8 cellular contexts compared by ENCODE assay signal in genomic region chr1:114428083-114428754, GRCh38.
DNase-seq lines count a peak whose midpoint lies in the region; ATAC-seq and TF ChIP-seq lines count a peak whose summit lies in the region.

No MANE protein-coding gene starts in this region.

- no peak for TF ChIP-seq POLR2A in HCT116 (IDR thresholded peaks at IDR 0.05; ENCODE audit: borderline replicate concordance, extremely low read depth, insufficient read depth, insufficient read length)

- no peaks in the 10 kb centered on the region for H4K20me1 ChIP-seq in HCT116 (ENCODE audit: insufficient read depth)

- peak; percentile 37; the same call in 1 of the 2 replicates for TF ChIP-seq RAD21 in HCT116 (IDR thresholded peaks at IDR 0.05; ENCODE audit: low read depth)

- BruUV-seq in HCT116 (replicated peaks; lab: Mats Ljungman, UMichigan): no TSS peak

- no peak overlapping the region for H2AFZ ChIP-seq in HCT116 (ENCODE audit: low read depth, low read length, poor library complexity, severe bottlenecking)

- no peaks in the 10 kb centered on the region for H3K9me3 ChIP-seq in HCT116 (ENCODE audit: control insufficient read depth in 1 of 2, insufficient read depth in 1 of 2, low read depth in 1 of 2, low read length in 2 of 2)

- no peaks in the 10 kb centered on the region for H3K9me2 ChIP-seq in HCT116 (ENCODE audit: insufficient read depth)

- H3K4me3 Mint-ChIP-seq in activated CD8-positive, alpha-beta T cell treated with anti-CD3 and anti-CD28 coated beads, Interleukin-2, amount 10 ng/mL, durations not matched to agents 7 days and 5 days: no peak overlapping the region

- RAD21 ChIA-PET in HCT116 (lab: Charles Lee; ENCODE audit: low non-redundant PET in 1 of 2, low total read pairs in 2 of 2, uncharacterized antibody in 2 of 2, unreplicated experiment in 2 of 2): interaction anchor here in 1 of 2 experiments (0.8 kb wide), 1 partner anchor 82 kb away, joined by 3 read pairs; no protein-coding TSS in a partner anchor

- peaks cover 11% of the 10 kb centered on the region; the same call in 1 of the 2 replicates for H3K79me2 ChIP-seq in HCT116 (ENCODE audit: insufficient read depth, low read length)

- no peaks in the 10 kb centered on the region for H3K9me3 Mint-ChIP-seq in activated CD8-positive, alpha-beta T cell treated with anti-CD3 and anti-CD28 coated beads, Interleukin-2, amount 10 ng/mL, durations not matched to agents 7 days and 5 days (ENCODE audit: insufficient read depth)

- H3K27me3 Mint-ChIP-seq in activated CD8-positive, alpha-beta T cell treated with anti-CD3 and anti-CD28 coated beads, Interleukin-2, amount 10 ng/mL, durations not matched to agents 7 days and 5 days (ENCODE audit: low read depth): no peaks in the 10 kb centered on the region

- H3K27me3 ChIP-seq in HCT116 (ENCODE audit: insufficient read depth, low read length): no peaks in the 10 kb centered on the region

- no peak overlapping the region for H3K4me2 ChIP-seq in HCT116 (ENCODE audit: low read length)

- CTCF ChIA-PET in HCT116 (lab: Charles Lee): interaction anchor here (0.6 to 1.3 kb wide), 9 partner anchors 12 to 451 kb away, joined by 3 to 4 read pairs (median 3); no protein-coding TSS in a partner anchor
- CTCF ChIA-PET in activated CD8-positive, alpha-beta T cell treated with anti-CD3 and anti-CD28 coated beads, Interleukin-2, amount 10 ng/mL, durations not matched to agents 7 days and 5 days (lab: Charles Lee): interaction anchor here (0.6 to 6.1 kb wide), 22 partner anchors 9 to 719 kb away, joined by 3 to 51 read pairs (median 4); partner anchors contain the start of gene TRIM33

- POLR2A ChIA-PET in HCT116 (lab: Charles Lee): no interaction called here
- POLR2A ChIA-PET in activated CD8-positive, alpha-beta T cell treated with anti-CD3 and anti-CD28 coated beads, Interleukin-2, amount 10 ng/mL, durations not matched to agents 7 days and 5 days (lab: Charles Lee): interaction anchor here (0.5 to 0.7 kb wide), 3 partner anchors 98 to 1042 kb away, joined by 3 to 5 read pairs (median 3); no protein-coding TSS in a partner anchor

- H3K9ac ChIP-seq in HCT116 (ENCODE audit: low read length): no peak overlapping the region

- intact Hi-C loops in HCT116 (cut with micrococcal nuclease): loop anchor here (10.0 kb wide), 1 partner anchor 453 kb away; the partner anchor contains the start of gene OLFML3
- intact Hi-C loops in left cardiac atrium (cut with DNase I): loop anchor here in 1 of 2 donors (5.0 kb wide), 1 partner anchor 81 kb away; no protein-coding TSS in a partner anchor

- ATAC-seq in HCT116: no peak
- ATAC-seq in activated CD8-positive, alpha-beta T cell treated with anti-CD3 and anti-CD28 coated beads, Interleukin-2, amount 10 ng/mL, durations not matched to agents 7 days and 5 days: no peak
- no peak for ATAC-seq in GM19328 (IDR thresholded peaks at IDR 0.05; ENCODE audit: unreplicated experiment)
- no peak for ATAC-seq in HG03045 (IDR thresholded peaks at IDR 0.05; ENCODE audit: unreplicated experiment)
- ATAC-seq in left cardiac atrium: no peak

- H3K36me3 ChIP-seq in HCT116 (ENCODE audit: control insufficient read depth in 1 of 2, insufficient read depth in 2 of 2, low read length in 2 of 2): peaks cover 14 to 16% of the 10 kb centered on the region in 2 experiments

- H3K4me3 ChIP-seq in HCT116 (replicated peaks in 1 of 2; ENCODE audit: low read depth in 1 of 2, low read length in 2 of 2): no peak overlapping the region

- TF ChIP-seq CTCF in HCT116 (IDR thresholded peaks at IDR 0.05 in 2 of 3, conservative IDR thresholded peaks at IDR 0.05 in 1 of 3; ENCODE audit: borderline replicate concordance in 1 of 3, insufficient read depth in 1 of 3, low read depth in 2 of 3, low read length in 2 of 3): peak; percentile 29 to 49 (median 36); a peak in 3 of 6 replicates

- peaks cover 8% of the 10 kb centered on the region for H3K4me1 Mint-ChIP-seq in activated CD8-positive, alpha-beta T cell treated with anti-CD3 and anti-CD28 coated beads, Interleukin-2, amount 10 ng/mL, durations not matched to agents 7 days and 5 days (ENCODE audit: low read depth)

- peak; percentile 20 for DNase-seq in AG20443 (ENCODE audit: low spot score)
- DNase-seq in HCT116 (ENCODE audit: low read depth, low spot score): no peak
- DNase-seq in activated CD8-positive, alpha-beta T cell treated with anti-CD3 and anti-CD28 coated beads, Interleukin-2, amount 10 ng/mL, durations not matched to agents 7 days and 5 days: peak; percentile 22
- peak; percentile 28 for DNase-seq in iris pigment epithelial cell (ENCODE audit: low read depth)
- DNase-seq in left cardiac atrium: no peak
- no peak for DNase-seq in stimulated activated CD4-positive, alpha-beta T cell treated with anti-CD3 and anti-CD28 coated beads, Interleukin-2, amount 100 ng/mL, for 24 hours

- no peak overlapping the region for H3K27ac ChIP-seq in HCT116 (ENCODE audit: low read depth, low read length)

- no peaks in the 10 kb centered on the region for H3K4me1 ChIP-seq in HCT116 (ENCODE audit: control insufficient read depth in 1 of 2, insufficient read depth in 2 of 2, low read length in 2 of 2)

- H3K27ac Mint-ChIP-seq in activated CD8-positive, alpha-beta T cell treated with anti-CD3 and anti-CD28 coated beads, Interleukin-2, amount 10 ng/mL, durations not matched to agents 7 days and 5 days: no peak overlapping the region

- peaks cover 34% of the 10 kb centered on the region for H3K36me3 Mint-ChIP-seq in activated CD8-positive, alpha-beta T cell treated with anti-CD3 and anti-CD28 coated beads, Interleukin-2, amount 10 ng/mL, durations not matched to agents 7 days and 5 days (ENCODE audit: low read depth)

TF ChIP-seq in HCT116, 20 proteins besides CTCF, POLR2A, EP300 and RAD21:
- TF ChIP-seq CEBPB (IDR thresholded peaks at IDR 0.05; ENCODE audit: low read depth): no peak
- TF ChIP-seq ZBTB33 (IDR thresholded peaks at IDR 0.05; ENCODE audit: extremely low read depth, insufficient replicate concordance, low read length): no peak
- no peak for TF ChIP-seq EGR1 (IDR thresholded peaks at IDR 0.05; ENCODE audit: low read depth)
- TF ChIP-seq EZH2phosphoT487 (IDR thresholded peaks at IDR 0.05; ENCODE audit: borderline replicate concordance): no peak
- TF ChIP-seq SRF (IDR thresholded peaks at IDR 0.05; ENCODE audit: low read depth): no peak
- no peak for TF ChIP-seq ZFX (IDR thresholded peaks at IDR 0.05)
- no peak for TF ChIP-seq YY1 (IDR thresholded peaks at IDR 0.05; ENCODE audit: extremely low read depth, insufficient replicate concordance, low read depth, low read length)
- no peak for TF ChIP-seq ZNF274 (IDR thresholded peaks at IDR 0.05; ENCODE audit: low read depth, low read length)
- TF ChIP-seq POLR2AphosphoS5 (IDR thresholded peaks at IDR 0.05; ENCODE audit: low read depth, low read length): no peak

Comparison
In these comparisons a context has a peak if more than half of its experiments do, and no peak if none do; other contexts are left out.
1. DNase-seq: peak in AG20443 (single experiment), activated CD8-positive, alpha-beta T cell treated with anti-CD3 and anti-CD28 coated beads, Interleukin-2, amount 10 ng/mL, durations not matched to agents 7 days and 5 days (single experiment) and iris pigment epithelial cell (single experiment); none in HCT116 (single experiment), left cardiac atrium (single experiment) and stimulated activated CD4-positive, alpha-beta T cell treated with anti-CD3 and anti-CD28 coated beads, Interleukin-2, amount 100 ng/mL, for 24 hours (0 of 2).